Comparison of ENCODE assay signal across 8 cellular contexts in the genomic region with DNA sequence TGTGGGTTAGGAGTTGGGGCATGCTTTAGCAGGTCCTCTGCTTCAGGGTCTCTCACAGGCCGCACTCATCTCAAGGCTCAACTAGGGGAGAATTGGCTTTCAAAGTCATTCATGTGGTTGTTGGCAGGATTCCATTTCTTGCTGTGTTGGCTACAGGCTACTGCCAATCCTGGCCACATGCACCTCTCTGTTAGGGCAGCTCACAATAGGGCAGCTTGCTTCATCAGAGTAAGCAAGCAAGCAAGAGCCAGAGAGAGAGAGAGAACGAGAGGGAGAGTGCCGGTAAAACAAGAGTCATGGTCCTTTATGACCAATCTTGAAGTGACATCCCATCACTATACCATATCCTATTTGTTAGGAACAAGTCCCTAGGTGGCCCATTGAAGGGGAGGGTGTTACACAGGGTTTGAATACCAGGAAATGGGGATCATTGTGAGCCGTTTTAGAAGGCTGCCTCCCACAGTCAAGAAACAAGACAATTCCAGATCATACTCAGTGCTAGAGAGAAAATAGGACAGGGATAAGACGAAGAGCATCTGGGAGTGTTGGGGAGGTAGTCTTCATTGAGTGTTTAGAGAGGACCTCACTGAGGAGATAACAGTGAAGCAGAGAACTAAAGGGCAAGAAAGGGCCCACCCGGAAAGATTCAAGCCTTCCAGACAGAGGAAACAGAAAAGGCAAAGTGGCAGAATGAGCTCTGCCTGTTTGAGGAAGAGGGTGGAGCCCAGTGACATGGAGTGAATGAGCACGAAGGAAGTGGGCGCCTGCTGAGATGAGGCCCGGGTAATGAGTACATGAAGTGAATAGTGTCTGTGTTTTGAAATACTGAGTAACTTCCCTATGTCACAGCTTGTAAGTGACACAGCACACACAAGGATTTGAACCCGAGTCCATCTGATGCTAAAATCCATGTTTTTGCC. TPM values are rescaled to one million over a fixed set of nuclear protein-coding genes. Genes with fewer than 3 reads are reported as not detected.
DNase-seq lines count a peak whose midpoint lies in the region; ATAC-seq and TF ChIP-seq lines count a peak whose summit lies in the region.

No MANE protein-coding gene starts in this region.

- H3K27ac Mint-ChIP-seq in CD4-positive, CD25-positive, alpha-beta regulatory T cell = peak overlapping the region; percentile 72 to 85 (median 75)
- H3K27ac Mint-ChIP-seq in immature natural killer cell = peak overlapping the region; percentile 6 to 74 (median 53)

- no peaks in the 10 kb centered on the region for H3K36me3 Mint-ChIP-seq in CD4-positive, CD25-positive, alpha-beta regulatory T cell
- peaks cover 0 to 3% (median 0%) of the 10 kb centered on the region in 3 donors for H3K36me3 Mint-ChIP-seq in immature natural killer cell

- H3K4me1 ChIP-seq in CD4-positive, CD25-positive, alpha-beta regulatory T cell (ENCODE audit: control insufficient read depth, insufficient read depth, low read length, poor library complexity, severe bottlenecking) = peaks cover 20% of the 10 kb centered on the region
- peaks cover 26% of the 10 kb centered on the region for H3K4me1 ChIP-seq in PC-3 (ENCODE audit: insufficient read depth, low read length)

- H3K79me2 ChIP-seq in PC-3 (ENCODE audit: low read length) = no peaks in the 10 kb centered on the region

- TF ChIP-seq CTCF in PC-3 (conservative IDR thresholded peaks at IDR 0.05; ENCODE audit: low read depth, low read length) = no peak

- CTCF ChIA-PET in PC-3 (lab: Charles Lee) = no interaction called here

- H3K27me3 Mint-ChIP-seq in CD4-positive, CD25-positive, alpha-beta regulatory T cell = peaks cover 5% of the 10 kb centered on the region
- H3K27me3 Mint-ChIP-seq in immature natural killer cell (ENCODE audit: low read depth in 3 of 3) = peaks cover 0 to 11% (median 2%) of the 10 kb centered on the region in 3 donors

- BruUV-seq in PC-3 (replicated peaks; lab: Mats Ljungman, UMichigan) = no TSS peak

- H3F3A ChIP-seq in PC-3 (ENCODE audit: low read length, unreplicated experiment) = peaks cover 7% of the 10 kb centered on the region

- no peaks in the 10 kb centered on the region for H3K9me2 ChIP-seq in PC-3 (replicated peaks; ENCODE audit: low read length)

- H3K27ac ChIP-seq in CD4-positive, CD25-positive, alpha-beta regulatory T cell (ENCODE audit: insufficient read depth, low read length, poor library complexity, severe bottlenecking) = peak overlapping the region; percentile 41
- H3K27ac ChIP-seq in PC-3 (ENCODE audit: low read length) = peak overlapping the region; percentile 83

- no peaks in the 10 kb centered on the region for H3K9me3 Mint-ChIP-seq in CD4-positive, CD25-positive, alpha-beta regulatory T cell
- H3K9me3 Mint-ChIP-seq in immature natural killer cell = no peaks in the 10 kb centered on the region

- intact Hi-C loops in PC-3 (cut with micrococcal nuclease) = loop anchor here (5.0 kb wide), 1 partner anchor 81 kb away; no protein-coding TSS in a partner anchor

- peak; percentile 95 to 99 for ATAC-seq in CD4-positive, CD25-positive, alpha-beta regulatory T cell (ENCODE audit: low read depth in 2 of 2)
- ATAC-seq in PC-3 = no peak
- no peak for ATAC-seq in HG03442 (IDR thresholded peaks at IDR 0.05; ENCODE audit: unreplicated experiment)
- ATAC-seq in GM18907 (IDR thresholded peaks at IDR 0.05; ENCODE audit: unreplicated experiment) = no peak

- DNase-seq in CD4-positive, CD25-positive, alpha-beta regulatory T cell = peak in 2 of 3 donors; percentile 52 to 88
- DNase-seq in PC-3 = peak; percentile 28
- peak in 3 of 4 experiments; percentile 5 to 41 (median 12) for DNase-seq in activated naive CD4-positive, alpha-beta T cell (lab: John Stamatoyannopoulos, UW)
- DNase-seq in immature natural killer cell = peak in 2 of 3 donors; percentile 11 to 14
- peak; percentile 8 for DNase-seq in stimulated activated CD8-positive, alpha-beta memory T cell treated with anti-CD3 and anti-CD28 coated beads, Interleukin-12 subunit alpha, Interleukin-12 subunit beta, amount 100 ng/mL, for 4 hours (ENCODE audit: low read depth)
- no peak for DNase-seq in AG20443 (ENCODE audit: low spot score)

- peak overlapping the region in 2 of 4 donors; percentile 50 to 83 for H3K4me3 Mint-ChIP-seq in CD4-positive, CD25-positive, alpha-beta regulatory T cell
- peak overlapping the region in 4 of 5 donors; percentile 21 to 61 (median 39) for H3K4me3 Mint-ChIP-seq in immature natural killer cell

- H3K9ac ChIP-seq in PC-3 (ENCODE audit: low read length) = peak overlapping the region; percentile 24; the same call in 1 of the 2 replicates

- H3K27me3 ChIP-seq in CD4-positive, CD25-positive, alpha-beta regulatory T cell (ENCODE audit: control insufficient read depth, insufficient read depth, low read length) = peaks cover 3% of the 10 kb centered on the region
- no peaks in the 10 kb centered on the region for H3K27me3 ChIP-seq in PC-3 (ENCODE audit: low read length)

- H3K4me2 ChIP-seq in PC-3 (ENCODE audit: low read length) = peak overlapping the region; percentile 60

- no peaks in the 10 kb centered on the region for H4K20me1 ChIP-seq in PC-3 (ENCODE audit: low read length)

- peak overlapping the region; percentile 77 for H2AFZ ChIP-seq in PC-3 (ENCODE audit: low read length)

- POLR2A ChIA-PET in PC-3 (lab: Charles Lee; ENCODE audit: unreplicated experiment) = no interaction called here

- H3K4me1 Mint-ChIP-seq in CD4-positive, CD25-positive, alpha-beta regulatory T cell = peaks cover 0 to 30% (median 14%) of the 10 kb centered on the region in 4 donors
- peaks cover 18 to 20% of the 10 kb centered on the region in 2 donors for H3K4me1 Mint-ChIP-seq in immature natural killer cell

- H3K9me3 ChIP-seq in CD4-positive, CD25-positive, alpha-beta regulatory T cell (ENCODE audit: control insufficient read depth in 2 of 2, low read length in 2 of 2) = no peaks in the 10 kb centered on the region
- H3K9me3 ChIP-seq in PC-3 (ENCODE audit: low read length) = no peaks in the 10 kb centered on the region

- H3K4me3 ChIP-seq in CD4-positive, CD25-positive, alpha-beta regulatory T cell (ENCODE audit: low read depth, low read length) = peak overlapping the region; percentile 38
- H3K4me3 ChIP-seq in PC-3 (ENCODE audit: low read length) = peak overlapping the region; percentile 24; the same call in 1 of the 2 replicates

- H3K36me3 ChIP-seq in CD4-positive, CD25-positive, alpha-beta regulatory T cell (ENCODE audit: control insufficient read depth, insufficient read depth, low read length) = no peaks in the 10 kb centered on the region
- H3K36me3 ChIP-seq in PC-3 (ENCODE audit: low read depth, low read length) = no peaks in the 10 kb centered on the region

RNA-seq across cellular contexts. Expression of a gene that starts 32.8 kb away (rescaled TPM):
- 1.4 TPM for total RNA-seq in CD4-positive, CD25-positive, alpha-beta regulatory T cell
- under 1 TPM in 3 of 4 donors, not detected in 1; 0.55 to 0.74 (median 0.64) TPM for polyA plus RNA-seq in CD4-positive, CD25-positive, alpha-beta regulatory T cell
- 7.1 and 8.7 TPM in 2 replicates for total RNA-seq in PC-3 (2014; rRNA removed)
- 1 to 10 TPM in 2 of 3 donors, under 1 TPM in 1; 0.48 to 2.6 (median 1.5) TPM for polyA plus RNA-seq in immature natural killer cell

Comparison
In these comparisons a context has a peak if more than half of its experiments do, and no peak if none do; other contexts are left out.
1. ATAC-seq: peak in CD4-positive, CD25-positive, alpha-beta regulatory T cell (2 of 2); none in PC-3 (single experiment), HG03442 (single experiment) and GM18907 (single experiment).